ENCODE assay signal across 8 cellular contexts in the genomic region with DNA sequence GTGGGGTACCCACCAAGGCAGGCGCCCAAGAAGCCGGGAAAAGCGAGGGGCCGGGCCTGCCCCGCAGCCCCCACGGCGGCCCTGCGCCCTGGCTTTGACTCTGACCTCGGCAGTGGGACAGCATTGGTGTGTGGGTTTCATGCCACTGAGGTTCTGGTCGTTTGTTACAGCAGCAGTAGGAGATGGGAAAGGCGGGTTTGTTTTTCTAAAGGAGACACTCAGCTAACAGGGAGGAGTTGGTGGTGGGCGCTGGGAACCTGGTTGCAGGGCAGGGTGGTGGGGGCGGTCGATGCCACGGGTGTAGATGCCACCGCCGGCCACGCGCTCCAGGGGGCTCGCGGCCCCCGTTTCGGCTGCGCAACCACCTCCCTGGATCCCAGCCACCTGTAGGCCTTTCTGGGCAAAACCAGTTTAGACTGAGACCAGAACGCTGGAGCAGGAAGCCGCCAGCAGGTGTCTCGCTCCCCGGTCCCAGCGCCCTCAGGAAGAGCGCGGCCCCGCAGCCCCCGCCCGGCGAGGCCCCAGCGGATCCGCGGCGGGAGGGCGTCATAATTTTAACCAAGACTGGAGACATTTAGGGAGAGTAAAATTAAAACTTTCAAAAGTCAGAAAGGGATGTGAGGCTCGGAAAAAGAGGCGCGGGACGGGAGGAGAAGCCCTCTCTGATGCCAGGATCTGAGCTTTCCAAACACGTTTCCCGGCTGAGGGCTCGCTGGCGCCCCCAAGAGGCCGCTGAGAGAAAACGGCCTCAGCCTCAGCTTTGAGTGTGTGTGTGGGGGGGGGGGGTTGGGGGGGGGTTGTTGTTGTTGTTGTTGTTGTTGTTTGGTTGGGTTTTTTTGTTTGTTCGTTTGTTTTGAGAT. TPM values are rescaled to one million over a fixed set of nuclear protein-coding genes. Genes with fewer than 3 reads are reported as not detected.
A peak's percentile ranks its signal among the peaks of the same experiment; 100 is the strongest.
DNase-seq lines count a peak whose midpoint lies in the region; ATAC-seq, FAIRE-seq and TF ChIP-seq lines count a peak whose summit lies in the region.

No MANE protein-coding gene starts in this region.

- H3K4me1 Mint-ChIP-seq in CD8-positive, alpha-beta memory T cell, result peaks cover 2 to 6% (median 4%) of the 10 kb centered on the region in 3 donors
- H3K4me1 Mint-ChIP-seq in activated naive CD4-positive, alpha-beta T cell treated with anti-CD3 and anti-CD28 coated beads for 36 hours (ENCODE audit: low read depth), result no peaks in the 10 kb centered on the region

- no peaks in the 10 kb centered on the region for H3K36me3 ChIP-seq in CD8-positive, alpha-beta memory T cell (ENCODE audit: insufficient read depth, low read length)
- H3K36me3 ChIP-seq in pancreas (no peaks in the 10 kb centered on the region), upper lobe of right lung (no peaks in the 10 kb centered on the region)

- 17 to 18% methylated on average over 49 to 51 of the region's 51 CpGs for WGBS in pancreas, 2 donors

- H3K4me3 ChIP-seq in CD8-positive, alpha-beta memory T cell (ENCODE audit: low read length), result no peak overlapping the region
- H3K4me3 ChIP-seq in pancreas (peak overlapping the region in 3 of 4 donors; percentile 3 to 41 (median 37)), upper lobe of right lung (peak overlapping the region; percentile 52)

- peak overlapping the region in 6 of 7 donors; percentile 45 to 70 (median 62) for H3K4me3 Mint-ChIP-seq in CD8-positive, alpha-beta memory T cell
- H3K4me3 Mint-ChIP-seq in activated naive CD4-positive, alpha-beta T cell treated with anti-CD3 and anti-CD28 coated beads for 36 hours, result peak overlapping the region; percentile 64

- peak overlapping the region in 1 of 8 donors; percentile 12 for H3K27ac Mint-ChIP-seq in CD8-positive, alpha-beta memory T cell
- H3K27ac Mint-ChIP-seq in activated naive CD4-positive, alpha-beta T cell treated with anti-CD3 and anti-CD28 coated beads for 36 hours, result no peak overlapping the region

- in situ Hi-C loops in KBM-7 (cut with MboI; ENCODE audit: low pct_unique_long_range_greater_than_20kb, low sequenced_read_pairs), result loop anchor here (25.0 kb wide), 1 partner anchor 91 kb away; no protein-coding TSS in a partner anchor

- H3K9me3 Mint-ChIP-seq in CD8-positive, alpha-beta memory T cell, result peaks cover 0 to 4% (median 0%) of the 10 kb centered on the region in 5 donors
- no peaks in the 10 kb centered on the region for H3K9me3 Mint-ChIP-seq in activated naive CD4-positive, alpha-beta T cell treated with anti-CD3 and anti-CD28 coated beads for 36 hours

- CTCF ChIA-PET in CD8-positive, alpha-beta memory T cell (lab: Charles Lee), result interaction anchor here (2.3 kb wide), 1 partner anchor 16 kb away, joined by 7 read pairs; no protein-coding TSS in a partner anchor
- CTCF ChIA-PET in activated naive CD4-positive, alpha-beta T cell treated with anti-CD3 and anti-CD28 coated beads for 36 hours (lab: Charles Lee), result interaction anchor here (0.6 to 2.3 kb wide), 14 partner anchors 9 to 653 kb away, joined by 3 to 9 read pairs (median 3); no protein-coding TSS in a partner anchor

- H3K36me3 Mint-ChIP-seq in CD8-positive, alpha-beta memory T cell, result no peaks in the 10 kb centered on the region
- no peaks in the 10 kb centered on the region for H3K36me3 Mint-ChIP-seq in activated naive CD4-positive, alpha-beta T cell treated with anti-CD3 and anti-CD28 coated beads for 36 hours (ENCODE audit: low read depth)

- H3K27me3 Mint-ChIP-seq in CD8-positive, alpha-beta memory T cell, result peaks cover 0 to 14% of the 10 kb centered on the region in 2 donors
- peaks cover 2% of the 10 kb centered on the region for H3K27me3 Mint-ChIP-seq in activated naive CD4-positive, alpha-beta T cell treated with anti-CD3 and anti-CD28 coated beads for 36 hours (ENCODE audit: low read depth)

- H3K27ac ChIP-seq in CD8-positive, alpha-beta memory T cell (ENCODE audit: low read depth, low read length), result no peak overlapping the region
- H3K27ac ChIP-seq in pancreas (peak overlapping the region in 3 of 4 donors; percentile 20 to 65 (median 49)), upper lobe of right lung (peak overlapping the region; percentile 51)

- TF ChIP-seq CTCF in pancreas (IDR thresholded peaks at IDR 0.05) (peak; percentile 6 to 61 (median 48)), upper lobe of right lung (IDR thresholded peaks at IDR 0.05) (peak; percentile 53)

- no peaks in the 10 kb centered on the region for H3K27me3 ChIP-seq in CD8-positive, alpha-beta memory T cell (ENCODE audit: insufficient read depth, low read length, poor library complexity, severe bottlenecking)
- H3K27me3 ChIP-seq in pancreas (no peaks in the 10 kb centered on the region), upper lobe of right lung (no peaks in the 10 kb centered on the region)

- POLR2A ChIA-PET in CD8-positive, alpha-beta memory T cell (lab: Charles Lee), result no interaction called here

- no peaks in the 10 kb centered on the region for H3K4me1 ChIP-seq in CD8-positive, alpha-beta memory T cell (ENCODE audit: insufficient read depth, low read length)
- H3K4me1 ChIP-seq in pancreas, result no peaks in the 10 kb centered on the region
- H3K4me1 ChIP-seq in upper lobe of right lung, result no peaks in the 10 kb centered on the region

- DNase-seq in CD8-positive, alpha-beta memory T cell, result peak in 2 of 5 donors; percentile 26 to 40
- peak; percentile 86 for DNase-seq in KBM-7
- peak; percentile 60 for DNase-seq in RCC 7860 (ENCODE audit: low spot score)
- peak; percentile 68 for DNase-seq in activated naive CD4-positive, alpha-beta T cell treated with anti-CD3 and anti-CD28 coated beads for 36 hours
- peak; percentile 85 for DNase-seq in glomerular visceral epithelial cell (ENCODE audit: extremely low spot score)
- peak; percentile 69 to 89 (median 78) for DNase-seq in pancreas
- DNase-seq in upper lobe of right lung, result peak; percentile 85

- intact Hi-C loops in activated naive CD4-positive, alpha-beta T cell treated with anti-CD3 and anti-CD28 coated beads for 36 hours (cut with micrococcal nuclease), result loop anchor here (5.0 kb wide), 1 partner anchor 386 kb away; a partner anchor contains a TSS
- intact Hi-C loops in pancreas (cut with DNase I) (no loop called here), upper lobe of right lung (cut with DNase I) (no loop called here)

- FAIRE-seq in RCC 7860 (lab: Jason Lieb, UNC), result no peak
- no peak for FAIRE-seq in pancreas (lab: Jason Lieb, UNC)

- ATAC-seq in GM21423 (IDR thresholded peaks at IDR 0.05; ENCODE audit: unreplicated experiment), result peak; percentile 94
- ATAC-seq in pancreas, result peak; percentile 94 to 99 (median 98)
- peak; percentile 89 for ATAC-seq in upper lobe of right lung

- H3K9me3 ChIP-seq in CD8-positive, alpha-beta memory T cell (ENCODE audit: low read length), result no peaks in the 10 kb centered on the region
- no peaks in the 10 kb centered on the region for H3K9me3 ChIP-seq in pancreas
- no peaks in the 10 kb centered on the region for H3K9me3 ChIP-seq in upper lobe of right lung

RNA-seq across cellular contexts. Expression of a gene that starts 17.4 kb away (rescaled TPM):
- total RNA-seq in CD8-positive, alpha-beta memory T cell, result not detected
- not detected for polyA plus RNA-seq in CD8-positive, alpha-beta memory T cell
- not detected for total RNA-seq in activated naive CD4-positive, alpha-beta T cell treated with anti-CD3 and anti-CD28 coated beads for 36 hours
- total RNA-seq in pancreas (under 1 TPM in 2 of 6 donors, not detected in 4; 0.35 to 0.64 TPM), upper lobe of right lung (not detected)
- polyA plus RNA-seq in pancreas, result 1 to 10 TPM in 1 of 2 donors, not detected in 1; 3.5 TPM

RNA-seq across cellular contexts. Expression of a gene that starts 36.4 kb away (rescaled TPM):
- 1 to 10 TPM; 8.8 to 9.1 TPM for total RNA-seq in CD8-positive, alpha-beta memory T cell
- polyA plus RNA-seq in CD8-positive, alpha-beta memory T cell, result 0.77 TPM
- total RNA-seq in activated naive CD4-positive, alpha-beta T cell treated with anti-CD3 and anti-CD28 coated beads for 36 hours, result 1 to 10 TPM; 2.6 to 2.7 TPM
- total RNA-seq in pancreas, result 10 to 100 TPM; 18.0 to 33.6 (median 22.9) TPM
- polyA plus RNA-seq in pancreas, result 10 to 100 TPM; 34.0 to 35.0 TPM
- 110 TPM for total RNA-seq in upper lobe of right lung
